18 cellular contexts compared by ENCODE assay signal in genomic region chr1:114729782-114730181, GRCh38. TPM values are rescaled to one million over a fixed set of nuclear protein-coding genes. Genes with fewer than 3 reads are reported as not detected.
DNase-seq lines count a peak whose midpoint lies in the region; ATAC-seq lines count a peak whose summit lies in the region.
"Had no signal": no experiment of that assay in that cellular context is flagged by ENCODE, and none has a peak within 500 bp of the region (broad histone marks: within the 10 kb centered on the region; RNA-seq: fewer than 3 reads in every experiment).

No MANE protein-coding gene starts in this region.

- intact Hi-C loops in left ventricle myocardium superior (cut with micrococcal nuclease), result no loop called here

- DNase-seq in stimulated activated naive CD8-positive, alpha-beta T cell treated with anti-CD3 and anti-CD28 coated beads, Interleukin-15, amount 100 ng/mL, for 72 hours, result no peak
- no peak for DNase-seq in T-helper 17 cell
- peak; percentile 61 for DNase-seq in left lobe of liver (ENCODE audit: low spot score)
- DNase-seq in left ventricle myocardium superior, result no peak
- no peak for DNase-seq in stimulated activated CD4-positive, alpha-beta T cell treated with anti-CD3 and anti-CD28 coated beads, Interleukin-2, amount 100 ng/mL, for 48 hours
- DNase-seq: ACHN, DND-41, GOT3, IMR-90, NCI-H1436 treated with DMSO at 0.1 percent for 48 hours, NCI-H2029, NCI-H345, NCI-H524 treated with DMSO at 0.1 percent for 48 hours, PC-9 had no signal

- ATAC-seq in stimulated activated naive CD8-positive, alpha-beta T cell treated with anti-CD3 and anti-CD28 coated beads, Interleukin-15, amount 100 ng/mL, for 72 hours, result no peak
- ATAC-seq in T-helper 17 cell, result no peak
- peak; percentile 89 for ATAC-seq in left lobe of liver
- no peak for ATAC-seq in left ventricle myocardium superior
- ATAC-seq in GM19395 (IDR thresholded peaks at IDR 0.05; ENCODE audit: unreplicated experiment), result no peak
- ATAC-seq: HCT116 had no signal

- H3K9me3 Mint-ChIP-seq in stimulated activated naive CD8-positive, alpha-beta T cell treated with anti-CD3 and anti-CD28 coated beads, Interleukin-15, Interleukin-2, amounts not matched to agents 100 ng/mL and 50 ng/mL, for 24 hours, result no peaks in the 10 kb centered on the region
- no peaks in the 10 kb centered on the region for H3K9me3 Mint-ChIP-seq in stimulated activated naive CD8-positive, alpha-beta T cell treated with anti-CD3 and anti-CD28 coated beads, Interleukin-15, amount 100 ng/mL, for 72 hours

- peaks cover 9% of the 10 kb centered on the region for H3K4me1 Mint-ChIP-seq in stimulated activated naive CD8-positive, alpha-beta T cell treated with anti-CD3 and anti-CD28 coated beads, Interleukin-15, Interleukin-2, amounts not matched to agents 100 ng/mL and 50 ng/mL, for 24 hours (ENCODE audit: low read depth)
- H3K4me1 Mint-ChIP-seq in stimulated activated naive CD8-positive, alpha-beta T cell treated with anti-CD3 and anti-CD28 coated beads, Interleukin-15, amount 100 ng/mL, for 72 hours, result peaks cover 4% of the 10 kb centered on the region
- peaks cover 6% of the 10 kb centered on the region for H3K4me1 Mint-ChIP-seq in T-helper 17 cell

- peak overlapping the region; percentile 49 for H3K27ac Mint-ChIP-seq in stimulated activated naive CD8-positive, alpha-beta T cell treated with anti-CD3 and anti-CD28 coated beads, Interleukin-15, Interleukin-2, amounts not matched to agents 100 ng/mL and 50 ng/mL, for 24 hours
- peak overlapping the region in 1 of 2 donors; percentile 95 for H3K27ac Mint-ChIP-seq in stimulated activated naive CD8-positive, alpha-beta T cell treated with anti-CD3 and anti-CD28 coated beads, Interleukin-15, amount 100 ng/mL, for 72 hours
- peak overlapping the region; percentile 67 for H3K27ac Mint-ChIP-seq in T-helper 17 cell

- H3K9me3 ChIP-seq in T-helper 17 cell (ENCODE audit: control insufficient read depth, low read length, poor library complexity, severe bottlenecking), result no peaks in the 10 kb centered on the region

- H3K27me3 Mint-ChIP-seq in stimulated activated naive CD8-positive, alpha-beta T cell treated with anti-CD3 and anti-CD28 coated beads, Interleukin-15, Interleukin-2, amounts not matched to agents 100 ng/mL and 50 ng/mL, for 24 hours, result no peaks in the 10 kb centered on the region
- no peaks in the 10 kb centered on the region for H3K27me3 Mint-ChIP-seq in stimulated activated naive CD8-positive, alpha-beta T cell treated with anti-CD3 and anti-CD28 coated beads, Interleukin-15, amount 100 ng/mL, for 72 hours
- H3K27me3 Mint-ChIP-seq in T-helper 17 cell, result no peaks in the 10 kb centered on the region

- H3K4me3 Mint-ChIP-seq in stimulated activated naive CD8-positive, alpha-beta T cell treated with anti-CD3 and anti-CD28 coated beads, Interleukin-15, Interleukin-2, amounts not matched to agents 100 ng/mL and 50 ng/mL, for 24 hours, result no peak overlapping the region
- H3K4me3 Mint-ChIP-seq in stimulated activated naive CD8-positive, alpha-beta T cell treated with anti-CD3 and anti-CD28 coated beads, Interleukin-15, amount 100 ng/mL, for 72 hours, result no peak overlapping the region
- no peak overlapping the region for H3K4me3 Mint-ChIP-seq in T-helper 17 cell

- H3K36me3 Mint-ChIP-seq in stimulated activated naive CD8-positive, alpha-beta T cell treated with anti-CD3 and anti-CD28 coated beads, Interleukin-15, Interleukin-2, amounts not matched to agents 100 ng/mL and 50 ng/mL, for 24 hours (ENCODE audit: low read depth), result peaks cover 90% of the 10 kb centered on the region
- peaks cover 8% of the 10 kb centered on the region for H3K36me3 Mint-ChIP-seq in T-helper 17 cell (ENCODE audit: low read depth)

RNA-seq across cellular contexts. Expression of gene NRAS, which starts 13.2 kb away (rescaled TPM):
- total RNA-seq in T-helper 17 cell (10 to 100 TPM; 24.3 to 32.5 TPM), left lobe of liver (8.3 TPM), left ventricle myocardium superior (6.9 TPM)

RNA-seq across cellular contexts. Expression of gene CSDE1, which starts 28.0 kb away (rescaled TPM):
- total RNA-seq in T-helper 17 cell (100 to 1,000 TPM; 627 to 703 TPM), left lobe of liver (218 TPM), left ventricle myocardium superior (923 TPM)

RNA-seq across cellular contexts. Expression of gene AMPD1, which starts 34.4 kb away (rescaled TPM):
- total RNA-seq in T-helper 17 cell (not detected), left lobe of liver (not detected), left ventricle myocardium superior (0.10 TPM)
- total RNA-seq: IMR-90, M059J, PC-9 had no signal

RNA-seq across cellular contexts. Expression of gene SIKE1, which starts 50.7 kb away (rescaled TPM):
- total RNA-seq in T-helper 17 cell (10 to 100 TPM; 41.5 to 50.9 TPM), left lobe of liver (24.3 TPM), left ventricle myocardium superior (29.3 TPM)

RNA-seq across cellular contexts. Expression of gene DENND2C, which starts 59.9 kb away (rescaled TPM):
- total RNA-seq in T-helper 17 cell (1 to 10 TPM; 1.1 to 5.1 TPM), left lobe of liver (4.7 TPM), left ventricle myocardium superior (4.2 TPM)
